10 cellular contexts compared by ENCODE assay signal in the genomic region with DNA sequence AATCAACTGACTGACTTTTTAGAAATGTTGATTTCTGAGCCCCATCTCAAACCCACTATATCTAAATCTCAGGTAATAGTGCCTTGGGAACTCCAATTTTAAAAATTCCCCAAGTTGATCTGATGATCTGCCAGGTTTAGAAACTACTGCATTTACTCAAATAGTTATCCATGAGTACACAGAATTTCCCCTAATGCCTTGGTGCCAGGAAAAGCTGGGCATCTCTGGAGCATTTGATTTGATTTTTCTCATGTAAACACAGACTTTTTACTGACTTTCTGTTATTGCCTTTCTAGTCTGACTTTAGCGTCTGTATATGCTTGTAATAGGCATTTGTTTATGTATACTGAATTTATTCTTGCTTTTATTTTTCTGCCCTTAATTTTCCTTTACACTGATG.
"Had no signal": no experiment of that assay in that cellular context is flagged by ENCODE, and none has a peak within 500 bp of the region (broad histone marks: within the 10 kb centered on the region; RNA-seq: fewer than 3 reads in every experiment).

No MANE protein-coding gene starts in this region.

- DNase-seq: activated CD4-positive, alpha-beta T cell treated with anti-CD3 and anti-CD28 coated beads for 1 hour; activated naive CD4-positive, alpha-beta T cell treated with anti-CD3 and anti-CD28 coated beads, Interleukin-2, amount 50 U/mL, for 16 hours; cerebellar nuclear complex had no signal

- H3K9me3 Mint-ChIP-seq: activated T-helper 17 cell treated with anti-CD3 and anti-CD28 coated beads, Interleukin-2, amount 50 U/mL, for 72 hours; natural killer cell treated with Interleukin-12 subunit alpha and Interleukin-12 subunit beta and Interleukin-15 and Interleukin-18, amount 100 ng/mL, for 72 hours; T-helper 2 cell treated with Interferon-gamma antibody and Interleukin-4, amounts not matched to agents 5 μg/mL and 100 μg/mL, for 36 hours had no signal

- H3K9me3 ChIP-seq: stomach had no signal

- H3K4me3 ChIP-seq: lung, stomach had no signal

- H3K27ac Mint-ChIP-seq: endodermal cell; natural killer cell treated with Interleukin-12 subunit alpha and Interleukin-12 subunit beta and Interleukin-15 and Interleukin-18, amount 100 ng/mL, for 72 hours had no signal

- H3K27me3 ChIP-seq: brain microvascular endothelial cell, stomach had no signal

- ATAC-seq: activated T-helper 17 cell treated with anti-CD3 and anti-CD28 coated beads, Interleukin-2, amount 50 U/mL, for 72 hours; natural killer cell treated with Interleukin-12 subunit alpha and Interleukin-12 subunit beta and Interleukin-15 and Interleukin-18, amount 100 ng/mL, for 72 hours had no signal

- H3K4me3 Mint-ChIP-seq: activated T-helper 17 cell treated with anti-CD3 and anti-CD28 coated beads, Interleukin-2, amount 50 U/mL, for 72 hours; endodermal cell; natural killer cell treated with Interleukin-12 subunit alpha and Interleukin-12 subunit beta and Interleukin-15 and Interleukin-18, amount 100 ng/mL, for 72 hours; T-helper 2 cell treated with Interferon-gamma antibody and Interleukin-4, amounts not matched to agents 5 μg/mL and 100 μg/mL, for 36 hours had no signal

- H3K27ac ChIP-seq: brain microvascular endothelial cell had no signal

- H3K27me3 Mint-ChIP-seq: activated T-helper 17 cell treated with anti-CD3 and anti-CD28 coated beads, Interleukin-2, amount 50 U/mL, for 72 hours; natural killer cell treated with Interleukin-12 subunit alpha and Interleukin-12 subunit beta and Interleukin-15 and Interleukin-18, amount 100 ng/mL, for 72 hours had no signal
